In genomic region chr5:39624268-39624886, GRCh38 we compare ENCODE assay signal across 1 cellular context.
A peak's percentile ranks its signal among the peaks of the same experiment; 100 is the strongest.
TF ChIP-seq lines count a peak whose summit lies in the region.

No MANE protein-coding gene starts in this region.

TF ChIP-seq in HepG2, 621 proteins besides CTCF, POLR2A, EP300 and RAD21 (continued from another document):
- TF ChIP-seq NR0B2 (CRISPR knock-in tag; IDR thresholded peaks at IDR 0.05) = no peak
- no peak for TF ChIP-seq NPAS2 (CRISPR knock-in tag; IDR thresholded peaks at IDR 0.05; ENCODE audit: borderline replicate concordance)
- TF ChIP-seq SRSF4 (IDR thresholded peaks at IDR 0.05; ENCODE audit: low read depth, low read length, poor library complexity, severe bottlenecking) = no peak
- TF ChIP-seq AHDC1 (CRISPR knock-in tag; IDR thresholded peaks at IDR 0.05; ENCODE audit: borderline replicate concordance) = peak; percentile 8; the same call in 1 of the 2 replicates
- no peak for TF ChIP-seq THAP11 (CRISPR knock-in tag; IDR thresholded peaks at IDR 0.05)
- no peak for TF ChIP-seq RCOR2 (CRISPR knock-in tag; IDR thresholded peaks at IDR 0.05)
- TF ChIP-seq MATR3 (CRISPR knock-in tag; IDR thresholded peaks at IDR 0.05) = no peak
- TF ChIP-seq ZNF780A (CRISPR knock-in tag; IDR thresholded peaks at IDR 0.05) = no peak
- TF ChIP-seq ZNF20 (CRISPR knock-in tag; IDR thresholded peaks at IDR 0.05) = no peak
- no peak for TF ChIP-seq GMEB1 (CRISPR knock-in tag; IDR thresholded peaks at IDR 0.05; ENCODE audit: borderline replicate concordance)
- TF ChIP-seq KDM1A (CRISPR knock-in tag; IDR thresholded peaks at IDR 0.05) = no peak
- TF ChIP-seq FOSL2 (CRISPR knock-in tag; IDR thresholded peaks at IDR 0.05) = peak; percentile 97
- TF ChIP-seq ZNF326 (CRISPR knock-in tag; IDR thresholded peaks at IDR 0.05; ENCODE audit: borderline replicate concordance) = no peak
- TF ChIP-seq PPARG (CRISPR knock-in tag; conservative IDR thresholded peaks at IDR 0.05) = peak; percentile 79
- TF ChIP-seq ZNF333 (CRISPR knock-in tag; IDR thresholded peaks at IDR 0.05; ENCODE audit: borderline replicate concordance) = no peak
- TF ChIP-seq NFE2 (CRISPR knock-in tag; IDR thresholded peaks at IDR 0.05) = no peak
- no peak for TF ChIP-seq KAT7 (CRISPR knock-in tag; IDR thresholded peaks at IDR 0.05; ENCODE audit: borderline replicate concordance)
- no peak for TF ChIP-seq SAFB2 (CRISPR knock-in tag; IDR thresholded peaks at IDR 0.05; ENCODE audit: borderline replicate concordance, low read depth)
- no peak for TF ChIP-seq SOX13 (IDR thresholded peaks at IDR 0.05)
- no peak for TF ChIP-seq SOX13 (CRISPR knock-in tag; conservative IDR thresholded peaks at IDR 0.05 in 1 of 2, IDR thresholded peaks at IDR 0.05 in 1 of 2)
- no peak for TF ChIP-seq BRF2 (CRISPR knock-in tag; IDR thresholded peaks at IDR 0.05)
- TF ChIP-seq HOXA7 (CRISPR knock-in tag; IDR thresholded peaks at IDR 0.05) = no peak
- no peak for TF ChIP-seq ZNF792 (CRISPR knock-in tag; IDR thresholded peaks at IDR 0.05)
- TF ChIP-seq ZKSCAN8 (CRISPR knock-in tag; IDR thresholded peaks at IDR 0.05; ENCODE audit: borderline replicate concordance) = no peak
- no peak for TF ChIP-seq CHD4 (IDR thresholded peaks at IDR 0.05; ENCODE audit: borderline replicate concordance, low read length)
- TF ChIP-seq PRMT3 (CRISPR knock-in tag; IDR thresholded peaks at IDR 0.05; ENCODE audit: borderline replicate concordance, low read depth) = no peak
- TF ChIP-seq ZNF800 (CRISPR knock-in tag; IDR thresholded peaks at IDR 0.05) = no peak
- peak; percentile 43; the same call in 1 of the 2 replicates for TF ChIP-seq PBX2 (CRISPR knock-in tag; IDR thresholded peaks at IDR 0.05)
- no peak for TF ChIP-seq SALL1 (CRISPR knock-in tag; IDR thresholded peaks at IDR 0.05)
